ENCODE assay signal across 18 cellular contexts in the genomic region with DNA sequence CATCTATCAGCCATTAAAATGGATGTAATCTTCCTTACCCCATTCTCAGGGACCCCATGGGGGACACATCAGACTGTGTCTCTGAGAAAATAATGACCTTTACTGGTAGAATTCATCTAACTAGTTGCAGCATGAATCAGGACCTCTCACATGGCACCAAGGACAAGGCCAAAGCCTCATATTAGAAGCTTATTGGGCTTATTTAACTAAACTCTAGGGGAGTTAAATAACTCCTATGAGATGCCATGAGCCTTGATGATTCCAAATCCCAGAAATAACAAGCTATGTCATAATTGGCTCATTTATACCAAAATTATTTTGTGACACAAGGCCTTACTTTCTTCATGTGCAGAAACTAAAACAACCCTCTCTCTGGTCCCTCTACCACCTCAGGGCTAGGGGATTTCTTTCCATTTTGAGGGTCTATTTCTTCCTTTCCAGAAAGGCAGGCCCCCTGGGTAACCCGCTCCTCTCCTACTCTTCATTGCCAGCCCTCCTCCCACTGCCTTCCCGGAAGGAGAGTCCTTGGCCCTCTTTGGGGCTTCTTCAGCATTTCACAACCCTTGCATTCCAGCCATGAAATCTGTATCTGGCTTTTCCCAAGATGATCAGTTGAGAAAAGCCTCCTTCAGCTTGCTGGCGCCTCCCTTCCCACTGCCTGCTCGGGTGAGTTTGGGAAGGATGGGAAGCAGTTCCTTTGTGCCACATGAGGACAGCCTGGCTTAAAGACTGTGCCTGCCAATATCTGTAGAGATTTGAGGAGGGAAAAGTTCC. TPM values are rescaled to one million over a fixed set of nuclear protein-coding genes. Genes with fewer than 3 reads are reported as not detected.
DNase-seq lines count a peak whose midpoint lies in the region; ATAC-seq and TF ChIP-seq lines count a peak whose summit lies in the region.
"Had no signal": no experiment of that assay in that cellular context is flagged by ENCODE, and none has a peak within 500 bp of the region (broad histone marks: within the 10 kb centered on the region; RNA-seq: fewer than 3 reads in every experiment).

No MANE protein-coding gene starts in this region.

- H3K36me3 ChIP-seq in Peyer's patch (peaks cover 0 to 36% (median 0%) of the 10 kb centered on the region in 3 donors), muscle layer of duodenum (ENCODE audit: control insufficient read depth in 1 of 2, insufficient read depth in 2 of 2, low read length in 2 of 2) (peaks cover 8 to 48% of the 10 kb centered on the region in 2 donors), thoracic aorta (no peaks in the 10 kb centered on the region)

- H3K4me3 Mint-ChIP-seq in natural killer cell treated with Interleukin-12 subunit alpha and Interleukin-12 subunit beta and Interleukin-15 and Interleukin-18, amount 100 ng/mL, for 72 hours = no peak overlapping the region
- H3K4me3 Mint-ChIP-seq: activated CD4-positive, alpha-beta memory T cell treated with anti-CD3 and anti-CD28 coated beads, Interleukin-2, amount 10 ng/mL, durations not matched to agents 7 days and 5 days; central memory CD8-positive, alpha-beta T cell had no signal

- no peak overlapping the region for H3K4me3 ChIP-seq in Peyer's patch
- no peak overlapping the region for H3K4me3 ChIP-seq in fibroblast of pulmonary artery (replicated peaks; ENCODE audit: low read depth, low read length)
- H3K4me3 ChIP-seq in muscle layer of duodenum (ENCODE audit: low read depth in 1 of 2, low read length in 2 of 2) = no peak overlapping the region
- no peak overlapping the region for H3K4me3 ChIP-seq in thoracic aorta

- no peak overlapping the region for H3K27ac Mint-ChIP-seq in natural killer cell treated with Interleukin-12 subunit alpha and Interleukin-12 subunit beta and Interleukin-15 and Interleukin-18, amount 100 ng/mL, for 72 hours
- H3K27ac Mint-ChIP-seq: activated CD4-positive, alpha-beta memory T cell treated with anti-CD3 and anti-CD28 coated beads, Interleukin-2, amount 10 ng/mL, durations not matched to agents 7 days and 5 days had no signal

- no peaks in the 10 kb centered on the region for H3K9me3 ChIP-seq in Peyer's patch
- H3K9me3 ChIP-seq in muscle layer of duodenum (ENCODE audit: control insufficient read depth in 1 of 2, low read length in 2 of 2) = no peaks in the 10 kb centered on the region
- H3K9me3 ChIP-seq in thoracic aorta = no peaks in the 10 kb centered on the region

- H3K9me3 Mint-ChIP-seq in natural killer cell treated with Interleukin-12 subunit alpha and Interleukin-12 subunit beta and Interleukin-15 and Interleukin-18, amount 100 ng/mL, for 72 hours = no peaks in the 10 kb centered on the region
- H3K9me3 Mint-ChIP-seq: activated CD4-positive, alpha-beta memory T cell treated with anti-CD3 and anti-CD28 coated beads, Interleukin-2, amount 10 ng/mL, durations not matched to agents 7 days and 5 days; central memory CD8-positive, alpha-beta T cell had no signal

- H3K4me1 ChIP-seq in Peyer's patch (no peaks in the 10 kb centered on the region), muscle layer of duodenum (ENCODE audit: control insufficient read depth in 1 of 2, insufficient read depth in 2 of 2, low read length in 2 of 2) (peaks cover 0 to 4% of the 10 kb centered on the region in 2 donors), thoracic aorta (ENCODE audit: control insufficient read depth in 1 of 2, low read depth in 2 of 2) (peaks cover 16 to 59% of the 10 kb centered on the region in 2 donors)

- peaks cover 0 to 2% of the 10 kb centered on the region in 2 donors for H3K4me1 Mint-ChIP-seq in natural killer cell treated with Interleukin-12 subunit alpha and Interleukin-12 subunit beta and Interleukin-15 and Interleukin-18, amount 100 ng/mL, for 72 hours (ENCODE audit: low read depth in 2 of 2)
- H3K4me1 Mint-ChIP-seq: central memory CD8-positive, alpha-beta T cell had no signal

- ATAC-seq in thoracic aorta (ENCODE audit: insufficient number of reproducible peaks, low FRiP score, low read depth) = peak; percentile 54
- no peak for ATAC-seq in natural killer cell treated with Interleukin-12 subunit alpha and Interleukin-12 subunit beta and Interleukin-15 and Interleukin-18, amount 100 ng/mL, for 72 hours
- no peak for ATAC-seq in GM19452 (IDR thresholded peaks at IDR 0.05; ENCODE audit: unreplicated experiment)
- ATAC-seq: foreskin keratinocyte had no signal

- TF ChIP-seq CTCF in Peyer's patch (IDR thresholded peaks at IDR 0.05) (no peak), fibroblast of pulmonary artery (IDR thresholded peaks at IDR 0.05; ENCODE audit: low read length, missing control alignments) (no peak), thoracic aorta (IDR thresholded peaks at IDR 0.05) (no peak)

- no peaks in the 10 kb centered on the region for H3K36me3 Mint-ChIP-seq in natural killer cell treated with Interleukin-12 subunit alpha and Interleukin-12 subunit beta and Interleukin-15 and Interleukin-18, amount 100 ng/mL, for 72 hours

- H3K27ac ChIP-seq in Peyer's patch = peak overlapping the region in 3 of 4 donors; percentile 35 to 52 (median 47)
- peak overlapping the region; percentile 7 for H3K27ac ChIP-seq in muscle layer of duodenum (ENCODE audit: low read length)
- peak overlapping the region; percentile 82 for H3K27ac ChIP-seq in thoracic aorta
- H3K27ac ChIP-seq: foreskin keratinocyte had no signal

- no peaks in the 10 kb centered on the region for H3K27me3 Mint-ChIP-seq in natural killer cell treated with Interleukin-12 subunit alpha and Interleukin-12 subunit beta and Interleukin-15 and Interleukin-18, amount 100 ng/mL, for 72 hours
- H3K27me3 Mint-ChIP-seq: activated CD4-positive, alpha-beta memory T cell treated with anti-CD3 and anti-CD28 coated beads, Interleukin-2, amount 10 ng/mL, durations not matched to agents 7 days and 5 days; central memory CD8-positive, alpha-beta T cell had no signal

- H3K27me3 ChIP-seq in Peyer's patch = no peaks in the 10 kb centered on the region
- no peaks in the 10 kb centered on the region for H3K27me3 ChIP-seq in muscle layer of duodenum (ENCODE audit: low read depth, low read length)
- no peaks in the 10 kb centered on the region for H3K27me3 ChIP-seq in thoracic aorta (replicated peaks; ENCODE audit: insufficient read depth)
- H3K27me3 ChIP-seq: foreskin keratinocyte had no signal

- TF ChIP-seq POLR2A in Peyer's patch (IDR thresholded peaks at IDR 0.05) = no peak

- DNase-seq in Peyer's patch (no peak), fibroblast of pulmonary artery (ENCODE audit: low read depth) (peak; percentile 81), thoracic aorta (ENCODE audit: low spot score) (no peak), ecto neural progenitor cell (ENCODE audit: low spot score) (no peak)
- DNase-seq in natural killer cell treated with Interleukin-12 subunit alpha and Interleukin-12 subunit beta and Interleukin-15 and Interleukin-18, amount 100 ng/mL, for 72 hours (ENCODE audit: low spot score) = no peak
- DNase-seq in stimulated activated CD4-positive, alpha-beta T cell treated with anti-CD3 and anti-CD28 coated beads, Interleukin-4, amount 100 ng/mL, for 1 hour = no peak
- DNase-seq: activated CD4-positive, alpha-beta memory T cell treated with anti-CD3 and anti-CD28 coated beads, Interleukin-2, amount 10 ng/mL, durations not matched to agents 7 days and 5 days; activated effector memory CD4-positive, alpha-beta T cell treated with anti-CD3 and anti-CD28 coated beads, Interleukin-2, amount 50 U/mL, for 16 hours; C1 segment of cervical spinal cord; EL; foreskin keratinocyte; NCI-H1436; NCI-H510A treated with DMSO at 0.1 percent for 48 hours; RPMI8226; T-helper 9 cell had no signal

RNA-seq across cellular contexts. Expression of a gene that starts 41.8 kb away (rescaled TPM):
- total RNA-seq in Peyer's patch = 100 to 1,000 TPM in 3 of 4 donors, 10 to 100 TPM in 1; 88.3 to 154 (median 119) TPM
- total RNA-seq in thoracic aorta = 100 to 1,000 TPM; 154 to 192 TPM
- total RNA-seq in natural killer cell treated with Interleukin-12 subunit alpha and Interleukin-12 subunit beta and Interleukin-15 and Interleukin-18, amount 100 ng/mL, for 72 hours = 10 to 100 TPM; 50.2 to 78.5 TPM

Comparison
In these comparisons a context has a peak if more than half of its experiments do, and no peak if none do; other contexts are left out.
1. H3K27ac ChIP-seq: peak in every context shown above with its lines; median percentile 82 in thoracic aorta; 47 in Peyer's patch; 7 in muscle layer of duodenum.